9 cellular contexts compared by ENCODE assay signal in genomic region chr1:242401937-242402336, GRCh38.
"Had no signal": no experiment of that assay in that cellular context is flagged by ENCODE, and none has a peak within 500 bp of the region (broad histone marks: within the 10 kb centered on the region; RNA-seq: fewer than 3 reads in every experiment).

No MANE protein-coding gene starts in this region.

- H3K27ac ChIP-seq: GM23248, HL-60 had no signal

- DNase-seq: GM23248, GOT3, H7, KBM-7 had no signal

- H3K4me3 Mint-ChIP-seq: IgD-negative memory B cell had no signal

- H2AFZ ChIP-seq: GM23248 had no signal

- ATAC-seq: HCT116, HepG2 had no signal

- H3K9me3 Mint-ChIP-seq: IgD-negative memory B cell had no signal

- H3K27me3 Mint-ChIP-seq: IgD-negative memory B cell had no signal

- H3K36me3 Mint-ChIP-seq: IgD-negative memory B cell had no signal

- H3K27ac Mint-ChIP-seq: IgD-negative memory B cell had no signal

- H3K9me3 ChIP-seq: HAP-1 had no signal

- H3K4me1 Mint-ChIP-seq: IgD-negative memory B cell had no signal

- H3K36me3 ChIP-seq: HAP-1 had no signal

- H3K4me1 ChIP-seq: HAP-1 had no signal

- H3K9ac ChIP-seq: GM23248 had no signal

- H3K4me3 ChIP-seq: GM23248, HAP-1 had no signal
